In the genomic region with DNA sequence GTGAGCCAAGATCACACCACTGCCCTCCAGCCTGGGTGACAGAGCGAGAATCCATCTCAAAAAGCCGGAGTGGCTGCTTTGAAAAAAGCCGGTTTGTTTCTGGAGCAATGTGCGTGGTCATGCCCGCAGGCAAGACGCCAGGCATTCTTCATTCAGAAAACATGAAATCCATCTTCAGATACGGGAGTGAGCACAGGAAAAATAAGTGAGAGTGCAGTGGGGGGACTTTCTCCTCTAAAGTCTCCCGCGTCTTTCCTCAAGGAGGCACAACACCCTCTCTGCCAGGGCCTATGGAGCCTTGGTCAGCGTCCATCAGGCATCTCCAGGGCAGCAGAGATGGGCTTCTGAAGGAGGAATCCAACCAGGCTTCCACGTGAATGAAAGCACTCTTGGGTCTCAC, we compare ENCODE assay signal across 14 cellular contexts.
A peak's percentile ranks its signal among the peaks of the same experiment; 100 is the strongest.
DNase-seq lines count a peak whose midpoint lies in the region; ATAC-seq and TF ChIP-seq lines count a peak whose summit lies in the region.
"Had no signal": no experiment of that assay in that cellular context is flagged by ENCODE, and none has a peak within 500 bp of the region (broad histone marks: within the 10 kb centered on the region; RNA-seq: fewer than 3 reads in every experiment).

No MANE protein-coding gene starts in this region.

- 78 to 80% methylated on average over 10 of the region's 11 CpGs for WGBS in esophagus squamous epithelium, 2 donors

- H3K27ac ChIP-seq in HEK293 (ENCODE audit: extremely low read depth, low read depth, low read length) (no peak overlapping the region), esophagus squamous epithelium (peak overlapping the region in 3 of 4 donors; percentile 43 to 65 (median 50)), substantia nigra (ENCODE audit: low read depth, low read length, poor library complexity, severe bottlenecking) (peak overlapping the region; percentile 83)
- H3K27ac ChIP-seq: pancreas had no signal

- TF ChIP-seq CTCF in HEK293 (tag by site-specific recombination; IDR thresholded peaks at IDR 0.05) (no peak), esophagus squamous epithelium (IDR thresholded peaks at IDR 0.05) (no peak)

- DNase-seq in esophagus squamous epithelium (lab: John Stamatoyannopoulos, UW) (no peak), hippocampal formation (lab: John Stamatoyannopoulos, UW) (peak; percentile 37 to 48), substantia nigra (lab: John Stamatoyannopoulos, UW) (peak in 36 of 49 donors; percentile 5 to 64 (median 30)), GM03348 (ENCODE audit: low spot score) (no peak), SW 1271 (lab: John Stamatoyannopoulos, UW) (no peak)
- DNase-seq in central memory CD4-positive, alpha-beta T cell = no peak
- DNase-seq: activated CD8-positive, alpha-beta T cell treated with anti-CD3 and anti-CD28 coated beads for 36 hours; Karpas-422; NCI-H345; pancreas had no signal

- CTCF ChIA-PET in HEK293 (lab: Yijun Ruan, JAX) = no interaction called here

- no peaks in the 10 kb centered on the region for H3K4me1 ChIP-seq in HEK293 (ENCODE audit: control insufficient read depth, insufficient read depth, low read length)
- peaks cover 0 to 8% (median 2%) of the 10 kb centered on the region in 3 donors for H3K4me1 ChIP-seq in esophagus squamous epithelium
- H3K4me1 ChIP-seq: pancreas had no signal

- no peak overlapping the region for H3K4me3 ChIP-seq in HEK293 (ENCODE audit: low read depth, low read length)
- no peak overlapping the region for H3K4me3 ChIP-seq in esophagus squamous epithelium
- H3K4me3 ChIP-seq: adrenal gland, pancreas had no signal

- peaks cover 0 to 81% of the 10 kb centered on the region in 2 experiments; a peak in 2 of 3 replicates for H3K36me3 ChIP-seq in HEK293 (ENCODE audit: control insufficient read depth in 2 of 2, insufficient read depth in 1 of 2, low read length in 2 of 2)
- H3K36me3 ChIP-seq in esophagus squamous epithelium = peaks cover 7 to 97% (median 21%) of the 10 kb centered on the region in 3 donors

- no peaks in the 10 kb centered on the region for H3K9me3 ChIP-seq in HEK293 (ENCODE audit: control insufficient read depth, insufficient read depth, low read depth, low read length)
- H3K9me3 ChIP-seq in esophagus squamous epithelium = no peaks in the 10 kb centered on the region
- H3K9me3 ChIP-seq: adrenal gland, pancreas had no signal

- intact Hi-C loops in esophagus squamous epithelium (cut with DNase I) = no loop called here

- no peak for ATAC-seq in GM21447 (IDR thresholded peaks at IDR 0.05; ENCODE audit: unreplicated experiment)
- ATAC-seq: activated CD8-positive, alpha-beta T cell treated with anti-CD3 and anti-CD28 coated beads for 36 hours; activated T-helper 17 cell treated with anti-CD3 and anti-CD28 coated beads, Interleukin-2, amount 50 U/mL, for 72 hours; pancreas had no signal

- H3K27me3 ChIP-seq in esophagus squamous epithelium = no peaks in the 10 kb centered on the region
- H3K27me3 ChIP-seq: adrenal gland, pancreas had no signal

- POLR2A ChIA-PET in HEK293 (lab: Yijun Ruan, JAX) = no interaction called here

- TF ChIP-seq POLR2A in esophagus squamous epithelium (IDR thresholded peaks at IDR 0.05) = no peak

TF ChIP-seq in HEK293, 187 proteins besides CTCF, POLR2A, EP300 and RAD21:
- TF ChIP-seq ZNF324 (tag by site-specific recombination; IDR thresholded peaks at IDR 0.05) (no peak), ZNF530 (tag by site-specific recombination; IDR thresholded peaks at IDR 0.05; ENCODE audit: low read depth) (no peak), PRDM1 (tag by site-specific recombination; IDR thresholded peaks at IDR 0.05) (0 out of 2 replicates have a peak, but pooled peaks have one; percentile 26), ZBTB10 (tag by site-specific recombination; IDR thresholded peaks at IDR 0.05) (no peak)

Comparison
In these comparisons a context has a peak if more than half of its experiments do, and no peak if none do; other contexts are left out.
1. DNase-seq: peak in hippocampal formation (2 of 2) and substantia nigra (36 of 49); none in esophagus squamous epithelium (single experiment), central memory CD4-positive, alpha-beta T cell (single experiment), GM03348 (single experiment) and SW 1271 (0 of 2).